ENCODE assay signal across 8 cellular contexts in the genomic region with DNA sequence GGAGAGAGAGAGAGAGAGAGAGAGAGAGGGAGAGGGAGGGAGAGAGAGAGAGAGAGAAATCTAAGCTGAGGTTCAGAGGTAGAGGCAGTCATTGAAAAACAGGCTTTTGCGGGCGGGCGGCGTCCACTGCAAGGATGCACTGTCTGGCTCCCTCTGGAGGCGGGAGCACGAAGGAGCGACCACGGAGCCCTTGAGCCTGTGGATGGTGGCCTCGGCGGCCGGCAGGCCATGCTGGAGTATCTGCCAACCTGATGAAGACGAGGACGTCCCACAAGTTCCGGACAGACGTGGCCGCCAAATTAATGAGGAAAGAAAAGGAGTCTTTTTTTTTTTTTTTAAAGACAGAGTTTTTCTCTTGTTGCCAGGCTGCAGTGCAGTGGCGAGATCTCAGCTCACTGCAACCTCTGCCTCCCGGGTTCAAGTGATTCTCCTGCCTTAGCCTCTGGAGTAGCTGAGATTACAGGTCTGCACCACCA. TPM values are rescaled to one million over a fixed set of nuclear protein-coding genes. Genes with fewer than 3 reads are reported as not detected.
DNase-seq lines count a peak whose midpoint lies in the region; ATAC-seq and TF ChIP-seq lines count a peak whose summit lies in the region.

No MANE protein-coding gene starts in this region.

- H3K27ac ChIP-seq in VCaP (peak overlapping the region; percentile 32; the same call in 1 of the 2 replicates), spleen (peak overlapping the region in 4 of 8 donors; percentile 45 to 73 (median 60))

- peak; percentile 94 for TF ChIP-seq CTCF in VCaP (conservative IDR thresholded peaks at IDR 0.05)
- TF ChIP-seq CTCF in brain (conservative IDR thresholded peaks at IDR 0.05): peak; percentile 65 to 74
- peak; percentile 46 to 90 (median 78) for TF ChIP-seq CTCF in spleen (IDR thresholded peaks at IDR 0.05 in 8 of 11, conservative IDR thresholded peaks at IDR 0.05 in 3 of 11)

- H3K27ac Mint-ChIP-seq in brain: peak overlapping the region in 4 of 5 experiments; percentile 29 to 76 (median 61)

- intact Hi-C loops in spleen (cut with DNase I; ENCODE audit: low total_unique reads): loop anchor here (10.0 kb wide), 1 partner anchor 170 kb away; the partner anchor contains the start of gene CCNB1

- H3K36me3 Mint-ChIP-seq in brain: no peaks in the 10 kb centered on the region

- H3K9me3 ChIP-seq in spleen: no peaks in the 10 kb centered on the region

- H3K36me3 ChIP-seq in spleen: no peaks in the 10 kb centered on the region

- peak overlapping the region in 3 of 5 experiments; percentile 17 to 60 (median 54) for H3K4me3 Mint-ChIP-seq in brain

- peaks cover 0 to 41% (median 26%) of the 10 kb centered on the region in 6 donors for H3K4me1 ChIP-seq in spleen

- DNase-seq in GM04504 (ENCODE audit: low read depth) (peak; percentile 47), NCI-H2107 (lab: John Stamatoyannopoulos, UW) (peak; percentile 3), iPS-NIHi7 (ENCODE audit: extremely low spot score) (peak; percentile 89), spleen (peak; percentile 96)

- ATAC-seq in HG02623 (IDR thresholded peaks at IDR 0.05; ENCODE audit: unreplicated experiment) (peak; percentile 53), HG02884 (IDR thresholded peaks at IDR 0.05; ENCODE audit: unreplicated experiment) (no peak)

- no peaks in the 10 kb centered on the region for H3K27me3 ChIP-seq in spleen (replicated peaks in 1 of 7)

- H3K9me3 Mint-ChIP-seq in brain: peaks cover 0 to 2% (median 0%) of the 10 kb centered on the region in 5 experiments

- H3K4me3 ChIP-seq in spleen: peak overlapping the region in 1 of 8 donors; percentile 5

- no peaks in the 10 kb centered on the region for H3K27me3 Mint-ChIP-seq in brain

- peaks cover 8% of the 10 kb centered on the region for H3K4me1 Mint-ChIP-seq in brain

- TF ChIP-seq POLR2A in spleen (IDR thresholded peaks at IDR 0.05): no peak

- WGBS in spleen, 5 donors: 12 to 15% (median 13%) methylated on average over 18 of the region's 18 CpGs

RNA-seq across cellular contexts. Expression of gene CCDC125, which starts 2.2 kb away (rescaled TPM):
- 7.0 TPM for polyA plus RNA-seq in brain (ENCODE audit: insufficient read depth, low read depth, low replicate concordance)
- 10 to 100 TPM in 5 of 7 donors, 1 to 10 TPM in 2; 9.5 to 18.6 (median 11.0) TPM for total RNA-seq in spleen
- polyA plus RNA-seq in spleen: 1 to 10 TPM; 2.2 to 3.9 (median 2.5) TPM

RNA-seq across cellular contexts. Expression of gene AK6, which starts 34.5 kb away (rescaled TPM):
- polyA plus RNA-seq in brain (ENCODE audit: insufficient read depth, low read depth, low replicate concordance) (32.2 TPM), spleen (10 to 100 TPM; 28.1 to 39.7 (median 30.6) TPM)
- total RNA-seq in spleen: 10 to 100 TPM; 16.9 to 31.7 (median 24.0) TPM

RNA-seq across cellular contexts. Expression of gene TAF9, which starts 34.5 kb away (rescaled TPM):
- polyA plus RNA-seq in brain (ENCODE audit: insufficient read depth, low read depth, low replicate concordance): 36.2 TPM
- total RNA-seq in spleen: 10 to 100 TPM; 33.5 to 38.9 (median 36.2) TPM
- polyA plus RNA-seq in spleen: 10 to 100 TPM; 51.5 to 61.6 (median 60.1) TPM

RNA-seq across cellular contexts. Expression of gene RAD17, which starts 34.8 kb away (rescaled TPM):
- polyA plus RNA-seq in brain (ENCODE audit: insufficient read depth, low read depth, low replicate concordance): 13.8 TPM
- total RNA-seq in spleen: 10 to 100 TPM; 15.2 to 28.5 (median 21.4) TPM
- 10 to 100 TPM; 13.0 to 16.9 (median 15.2) TPM for polyA plus RNA-seq in spleen

Comparison
In these comparisons a context has a peak if more than half of its experiments do, and no peak if none do; other contexts are left out.
1. DNase-seq: peak in every context shown above with its lines; median percentile 96 in spleen; 89 in iPS-NIHi7; 47 in GM04504; 3 in NCI-H2107.